In genomic region chr1:64721576-64722145, GRCh38 we compare ENCODE assay signal across 20 cellular contexts. TPM values are rescaled to one million over a fixed set of nuclear protein-coding genes. Genes with fewer than 3 reads are reported as not detected.
A peak's percentile ranks its signal among the peaks of the same experiment; 100 is the strongest.
DNase-seq lines count a peak whose midpoint lies in the region; ATAC-seq and TF ChIP-seq lines count a peak whose summit lies in the region.
"Had no signal": no experiment of that assay in that cellular context is flagged by ENCODE, and none has a peak within 500 bp of the region (broad histone marks: within the 10 kb centered on the region; RNA-seq: fewer than 3 reads in every experiment).

No MANE protein-coding gene starts in this region.

- H3K36me3 Mint-ChIP-seq in nephron (ENCODE audit: low read depth) = no peaks in the 10 kb centered on the region
- H3K36me3 Mint-ChIP-seq: CD4-positive, CD25-positive, alpha-beta regulatory T cell; CD8-positive, alpha-beta T cell had no signal

- intact Hi-C loops in Right ventricle myocardium inferior (cut with DNase I) = no loop called here
- intact Hi-C loops in left ventricle myocardium superior (cut with micrococcal nuclease) = no loop called here
- intact Hi-C loops in left ventricle myocardium inferior (cut with micrococcal nuclease) = no loop called here

- no peaks in the 10 kb centered on the region for H3K4me1 Mint-ChIP-seq in nephron
- H3K4me1 Mint-ChIP-seq: B cell; CD4-positive, CD25-positive, alpha-beta regulatory T cell had no signal

- H3K4me3 ChIP-seq in right atrium auricular region = no peak overlapping the region
- no peak overlapping the region for H3K4me3 ChIP-seq in left ventricle myocardium inferior
- no peak overlapping the region for H3K4me3 ChIP-seq in stomach smooth muscle (ENCODE audit: low read length in 2 of 2)
- H3K4me3 ChIP-seq: BLaER1, GM23248 had no signal

- H3K9ac ChIP-seq in stomach smooth muscle (ENCODE audit: low read length in 2 of 2) = no peak overlapping the region
- H3K9ac ChIP-seq: BLaER1, GM23248 had no signal

- TF ChIP-seq CTCF in right atrium auricular region (IDR thresholded peaks at IDR 0.05) (no peak), left ventricle myocardium inferior (IDR thresholded peaks at IDR 0.05; ENCODE audit: borderline replicate concordance) (no peak), nephron (IDR thresholded peaks at IDR 0.05; ENCODE audit: unreplicated experiment in 3 of 3) (no peak)

- H3K27ac Mint-ChIP-seq in nephron = peak overlapping the region in 2 of 3 experiments; percentile 1 to 16
- H3K27ac Mint-ChIP-seq: B cell; CD4-positive, CD25-positive, alpha-beta regulatory T cell; CD8-positive, alpha-beta T cell had no signal

- no peaks in the 10 kb centered on the region for H3K27me3 ChIP-seq in right atrium auricular region
- peaks cover 21% of the 10 kb centered on the region for H3K27me3 ChIP-seq in left ventricle myocardium inferior (ENCODE audit: low read depth)
- no peaks in the 10 kb centered on the region for H3K27me3 ChIP-seq in stomach smooth muscle (ENCODE audit: control insufficient read depth in 1 of 2, insufficient read depth in 2 of 2, low read length in 2 of 2)
- H3K27me3 ChIP-seq: BLaER1 had no signal

- no peak overlapping the region for H3K4me3 Mint-ChIP-seq in nephron
- H3K4me3 Mint-ChIP-seq: B cell; CD4-positive, CD25-positive, alpha-beta regulatory T cell; CD8-positive, alpha-beta T cell had no signal

- peaks cover 7% of the 10 kb centered on the region for H3K27me3 Mint-ChIP-seq in nephron (ENCODE audit: low read depth)

- H3K36me3 ChIP-seq in right atrium auricular region (no peaks in the 10 kb centered on the region), left ventricle myocardium inferior (no peaks in the 10 kb centered on the region), stomach smooth muscle (ENCODE audit: control insufficient read depth in 2 of 2, insufficient read depth in 2 of 2, low read length in 2 of 2) (no peaks in the 10 kb centered on the region)
- H3K36me3 ChIP-seq: BLaER1 had no signal

- H3K9me3 ChIP-seq in right atrium auricular region (no peaks in the 10 kb centered on the region), left ventricle myocardium inferior (replicated peaks) (no peaks in the 10 kb centered on the region), stomach smooth muscle (ENCODE audit: control insufficient read depth in 2 of 2, low read length in 2 of 2) (no peaks in the 10 kb centered on the region)
- H3K9me3 ChIP-seq: Caco-2 had no signal

- no peak for DNase-seq in Right ventricle myocardium inferior (ENCODE audit: missing footprints)
- DNase-seq in right atrium auricular region (ENCODE audit: low spot score) = no peak
- DNase-seq in left ventricle myocardium superior = no peak
- no peak for DNase-seq in left ventricle myocardium inferior
- no peak for DNase-seq in stimulated activated CD4-positive, alpha-beta T cell treated with anti-CD3 and anti-CD28 coated beads, Interleukin-4, amount 100 ng/mL, for 1 hour
- no peak for DNase-seq in foreskin melanocyte
- DNase-seq: Caco-2; CD4-positive, CD25-positive, alpha-beta regulatory T cell; CD8-positive, alpha-beta T cell; DMS153; DND-41; GM23248; H7; HCEC 1CT had no signal

- ATAC-seq in Right ventricle myocardium inferior = peak; percentile 47
- peak; percentile 62 for ATAC-seq in left ventricle myocardium superior
- ATAC-seq: CD8-positive, alpha-beta T cell had no signal

- H3K9me3 Mint-ChIP-seq in nephron = peaks cover 17% of the 10 kb centered on the region

- H3K27ac ChIP-seq in right atrium auricular region = no peak overlapping the region
- no peak overlapping the region for H3K27ac ChIP-seq in left ventricle myocardium inferior (replicated peaks)
- H3K27ac ChIP-seq in stomach smooth muscle (ENCODE audit: low read length) = peak overlapping the region; percentile 6
- H3K27ac ChIP-seq: 22Rv1, BLaER1, C4-2B, GM23248 had no signal

- H3K4me1 ChIP-seq in right atrium auricular region (no peaks in the 10 kb centered on the region), left ventricle myocardium inferior (no peaks in the 10 kb centered on the region), stomach smooth muscle (ENCODE audit: control insufficient read depth, insufficient read depth, low read length) (no peaks in the 10 kb centered on the region)
- H3K4me1 ChIP-seq: BLaER1, Caco-2 had no signal

RNA-seq across cellular contexts. Expression of gene RAVER2, which starts 23.2 kb away (rescaled TPM):
- total RNA-seq in Right ventricle myocardium inferior (30.1 TPM), right atrium auricular region (10 to 100 TPM; 11.5 to 23.2 TPM), left ventricle myocardium superior (32.6 TPM), left ventricle myocardium inferior (23.8 TPM)
